ENCODE assay signal across 2 cellular contexts in genomic region chr2:87727940-87728599, GRCh38. TPM values are rescaled to one million over a fixed set of nuclear protein-coding genes. Genes with fewer than 3 reads are reported as not detected.
"Had no signal": no experiment of that assay in that cellular context is flagged by ENCODE, and none has a peak within 500 bp of the region (broad histone marks: within the 10 kb centered on the region; RNA-seq: fewer than 3 reads in every experiment).

No MANE protein-coding gene starts in this region.

RNA-seq across cellular contexts. Expression of gene PLGLB2, which starts 19.8 kb away (rescaled TPM):
- total RNA-seq: SK-MEL-5 had no signal
- polyA plus RNA-seq: IgD-negative memory B cell had no signal
